In the genomic region with DNA sequence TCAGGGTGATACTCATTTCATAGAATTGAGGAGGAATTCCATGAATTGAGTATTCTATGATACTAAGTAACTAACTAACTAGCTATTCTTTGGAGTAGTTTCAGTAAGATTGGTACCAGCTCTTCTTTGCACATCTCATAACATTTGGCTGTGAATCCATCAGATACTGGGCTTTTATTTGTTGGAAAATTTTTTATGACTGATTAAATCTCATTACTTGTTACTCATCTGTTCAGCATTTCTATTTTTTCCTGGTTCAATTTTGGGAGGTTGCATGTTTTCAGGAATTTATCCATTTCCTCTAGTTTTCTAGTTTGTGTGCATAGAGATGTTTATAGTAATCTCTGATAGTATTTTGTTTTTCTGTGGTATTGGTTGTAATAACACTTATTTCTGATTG, we compare ENCODE assay signal across 29 cellular contexts.
"Had no signal": no experiment of that assay in that cellular context is flagged by ENCODE, and none has a peak within 500 bp of the region (broad histone marks: within the 10 kb centered on the region; RNA-seq: fewer than 3 reads in every experiment).

No MANE protein-coding gene starts in this region.

- H3K27me3 Mint-ChIP-seq: stimulated activated naive B cell treated with anti-CD40 and anti-IgM and Interleukin-4, amounts not matched to agents 10 μg/mL and 1 μg/mL and 100 μg/mL, for 72 hours had no signal

- H3K4me1 ChIP-seq: left lung, lower lobe of right lung, pancreas, prostate gland, stomach, testis, thyroid gland, transverse colon, upper lobe of left lung, vagina had no signal

- H3K36me3 ChIP-seq: left lung, lower lobe of right lung, pancreas, prostate gland, stomach, thyroid gland, transverse colon, upper lobe of left lung, vagina had no signal

- H3K27ac Mint-ChIP-seq: immature natural killer cell; nephron; stimulated activated naive B cell treated with anti-CD40 and anti-IgM and Interleukin-4, amounts not matched to agents 10 μg/mL and 1 μg/mL and 100 μg/mL, for 72 hours had no signal

- H3K4me3 ChIP-seq: left lung, lower lobe of right lung, pancreas, prostate gland, skin epidermis, stomach, testis, thyroid gland, transverse colon, upper lobe of left lung, vagina had no signal

- H3K9me3 ChIP-seq: left lung, lower lobe of right lung, pancreas, prostate gland, stomach, testis, thyroid gland, upper lobe of left lung, vagina had no signal

- H3K27ac ChIP-seq: left lung, lower lobe of right lung, pancreas, prostate gland, skin epidermis, stomach, testis, thyroid gland, transverse colon, upper lobe of left lung, vagina had no signal

- H3K36me3 Mint-ChIP-seq: immature natural killer cell; naive thymus-derived CD8-positive, alpha-beta T cell; stimulated activated naive B cell treated with anti-CD40 and anti-IgM and Interleukin-4, amounts not matched to agents 10 μg/mL and 1 μg/mL and 100 μg/mL, for 72 hours had no signal

- H3K27me3 ChIP-seq: left lung, pancreas, stomach, testis, thyroid gland, transverse colon, upper lobe of left lung, vagina had no signal

- H3K4me3 Mint-ChIP-seq: immature natural killer cell; naive thymus-derived CD8-positive, alpha-beta T cell; nephron; neural crest cell; stimulated activated naive B cell treated with anti-CD40 and anti-IgM and Interleukin-4, amounts not matched to agents 10 μg/mL and 1 μg/mL and 100 μg/mL, for 72 hours had no signal

- DNase-seq: immature natural killer cell; kidney; left colon; left lung; lower lobe of right lung; mammary epithelial cell; mesenchymal stem cell; naive thymus-derived CD8-positive, alpha-beta T cell; nucleus accumbens; pancreas; posterior cingulate gyrus; retina; right cardiac atrium; stimulated activated CD4-positive, alpha-beta T cell treated with anti-CD3 and anti-CD28 coated beads, Interleukin-12 subunit alpha, Interleukin-12 subunit beta, amount 100 ng/mL, for 4 hours; stimulated activated CD4-positive, alpha-beta T cell treated with anti-CD3 and anti-CD28 coated beads, Interleukin-15, amount 100 ng/mL, for 24 hours; stimulated activated CD4-positive, alpha-beta T cell treated with anti-CD3 and anti-CD28 coated beads, Interleukin-2, amount 100 ng/mL, for 24 hours; stimulated activated CD4-positive, alpha-beta T cell treated with anti-CD3 and anti-CD28 coated beads, Interleukin-4, amount 100 ng/mL, for 1 hour; stimulated activated naive B cell treated with anti-CD40 and anti-IgM and Interleukin-4, amounts not matched to agents 10 μg/mL and 1 μg/mL and 100 μg/mL, for 72 hours; stimulated activated naive CD8-positive, alpha-beta T cell treated with anti-CD3 and anti-CD28 coated beads, Interleukin-15, Interleukin-2, amounts not matched to agents 100 U/mL and 50 U/mL, for 24 hours; stomach; testis; thyroid gland; transverse colon; upper lobe of left lung had no signal

- H3K9me3 Mint-ChIP-seq: neural crest cell had no signal

- H3K4me1 Mint-ChIP-seq: immature natural killer cell, nephron, neural crest cell had no signal
